ENCODE assay signal across 8 cellular contexts in genomic region chr12:34386016-34386415, GRCh38.
"Had no signal": no experiment of that assay in that cellular context is flagged by ENCODE, and none has a peak within 500 bp of the region (broad histone marks: within the 10 kb centered on the region; RNA-seq: fewer than 3 reads in every experiment).

No MANE protein-coding gene starts in this region.

- H3K4me3 ChIP-seq: GM12878 had no signal

- FAIRE-seq: G401.6, GM12878, GM12891, GM12892, GM18507, GM19239 had no signal

- DNase-seq: GDM1, GF-D8 had no signal

- ATAC-seq: GM12878 had no signal
